ENCODE assay signal across 8 cellular contexts in genomic region chr1:16440480-16441311, GRCh38. TPM values are rescaled to one million over a fixed set of nuclear protein-coding genes. Genes with fewer than 3 reads are reported as not detected.
DNase-seq lines count a peak whose midpoint lies in the region; ATAC-seq and TF ChIP-seq lines count a peak whose summit lies in the region.

A gene with protein sequence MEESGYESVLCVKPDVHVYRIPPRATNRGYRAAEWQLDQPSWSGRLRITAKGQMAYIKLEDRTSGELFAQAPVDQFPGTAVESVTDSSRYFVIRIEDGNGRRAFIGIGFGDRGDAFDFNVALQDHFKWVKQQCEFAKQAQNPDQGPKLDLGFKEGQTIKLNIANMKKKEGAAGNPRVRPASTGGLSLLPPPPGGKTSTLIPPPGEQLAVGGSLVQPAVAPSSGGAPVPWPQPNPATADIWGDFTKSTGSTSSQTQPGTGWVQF (plus strand): TSS chr1:16440724. CDS start chr1:16440762, 38 bp downstream.

- peaks cover 2% of the 10 kb centered on the region for H3K4me1 ChIP-seq in ovary (ENCODE audit: insufficient read depth)
- H3K4me1 ChIP-seq in thymus (ENCODE audit: control insufficient read depth, insufficient read depth, low read length) = peaks cover 9% of the 10 kb centered on the region

- H3K27ac ChIP-seq in SU-DHL-6 (ENCODE audit: low read depth, low read length) (peak within 1 kb of the TSS; percentile 56), ovary (peak within 1 kb of the TSS; percentile 15 to 65), thymus (ENCODE audit: low read depth) (peak within 1 kb of the TSS; percentile 91)

- peak within 1 kb of the TSS; percentile 76 for H3K27ac Mint-ChIP-seq in activated naive CD8-positive, alpha-beta T cell treated with anti-CD3 and anti-CD28 coated beads, Interleukin-2, amount 10 ng/mL, durations not matched to agents 7 days and 5 days

- no peaks in the 10 kb centered on the region for H3K27me3 Mint-ChIP-seq in activated naive CD8-positive, alpha-beta T cell treated with anti-CD3 and anti-CD28 coated beads, Interleukin-2, amount 10 ng/mL, durations not matched to agents 7 days and 5 days

- peaks cover 12% of the 10 kb centered on the region for H3K36me3 Mint-ChIP-seq in activated naive CD8-positive, alpha-beta T cell treated with anti-CD3 and anti-CD28 coated beads, Interleukin-2, amount 10 ng/mL, durations not matched to agents 7 days and 5 days

- POLR2A ChIA-PET in activated naive CD8-positive, alpha-beta T cell treated with anti-CD3 and anti-CD28 coated beads, Interleukin-2, amount 10 ng/mL, durations not matched to agents 7 days and 5 days (lab: Charles Lee) = interaction anchor here (0.6 to 2.8 kb wide), 13 partner anchors 10 to 464 kb away, joined by 3 to 28 read pairs (median 4); partner anchors contain the start of genes FBXO42, RNU1-1 and SZRD1

- ATAC-seq in HG02642 (IDR thresholded peaks at IDR 0.05; ENCODE audit: poor library complexity, unreplicated experiment) (peak; percentile 91), Right ventricle myocardium inferior (peak; percentile 96)
- peak; percentile 89 for ATAC-seq in activated naive CD8-positive, alpha-beta T cell treated with anti-CD3 and anti-CD28 coated beads, Interleukin-2, amount 10 ng/mL, durations not matched to agents 7 days and 5 days (ENCODE audit: low read depth)

- DNase-seq in NCI-H1417 (lab: John Stamatoyannopoulos, UW) = peak; percentile 89 to 93 (median 91)
- DNase-seq in activated naive CD8-positive, alpha-beta T cell treated with anti-CD3 and anti-CD28 coated beads, Interleukin-2, amount 10 ng/mL, durations not matched to agents 7 days and 5 days = peak; percentile 96
- DNase-seq in Right ventricle myocardium inferior (ENCODE audit: missing footprints) = peak; percentile 97
- peak; percentile 92 to 97 (median 94) for DNase-seq in ovary

- no peak for TF ChIP-seq EP300 in ovary (IDR thresholded peaks at IDR 0.05)

- H3K4me2 ChIP-seq in SU-DHL-6 (ENCODE audit: low read depth, low read length, poor library complexity, severe bottlenecking) = peak within 1 kb of the TSS; percentile 89

- TF ChIP-seq CTCF in SU-DHL-6 (IDR thresholded peaks at IDR 0.05; ENCODE audit: insufficient read depth, low read length, poor library complexity, severe bottlenecking) (peak; percentile 55), ovary (IDR thresholded peaks at IDR 0.05) (peak; percentile 91 to 97 (median 95))

- H3K36me3 ChIP-seq in SU-DHL-6 (ENCODE audit: low read length) (no peaks in the 10 kb centered on the region), ovary (no peaks in the 10 kb centered on the region), thymus (ENCODE audit: control insufficient read depth, insufficient read depth) (peaks cover 22% of the 10 kb centered on the region)

- no peaks in the 10 kb centered on the region for H3K9me3 ChIP-seq in SU-DHL-6 (ENCODE audit: insufficient read depth, low read length)
- H3K9me3 ChIP-seq in ovary = no peaks in the 10 kb centered on the region
- no peaks in the 10 kb centered on the region for H3K9me3 ChIP-seq in thymus (ENCODE audit: control insufficient read depth)

- peak within 1 kb of the TSS; percentile 86 for H3K4me3 Mint-ChIP-seq in activated naive CD8-positive, alpha-beta T cell treated with anti-CD3 and anti-CD28 coated beads, Interleukin-2, amount 10 ng/mL, durations not matched to agents 7 days and 5 days

- H3K9ac ChIP-seq in SU-DHL-6 (ENCODE audit: low read length) = peak within 1 kb of the TSS; percentile 98

- H3K4me3 ChIP-seq in SU-DHL-6 (ENCODE audit: insufficient read depth, low read length, poor library complexity, severe bottlenecking) (peak within 1 kb of the TSS; percentile 98), ovary (peak within 1 kb of the TSS; percentile 67), thymus (ENCODE audit: low read length) (peak within 1 kb of the TSS; percentile 84)

- H3K9me2 ChIP-seq in SU-DHL-6 (replicated peaks; ENCODE audit: insufficient read depth, low read length) = no peaks in the 10 kb centered on the region

- intact Hi-C loops in Right ventricle myocardium inferior (cut with DNase I) (loop anchor here (1.0 kb wide), 2 partner anchors 59 to 73 kb away; partner anchors contain the start of gene SZRD1), ovary (cut with DNase I) (loop anchor here in 1 of 4 donors (10.0 kb wide), 1 partner anchor 54 kb away; no protein-coding TSS in a partner anchor)

- WGBS in ovary, 3 donors = 0% methylated on average over 63 to 70 of the region's 70 CpGs
- WGBS in thymus = under 1% methylated on average over 70 of the region's 70 CpGs

- no peaks in the 10 kb centered on the region for H3F3A ChIP-seq in SU-DHL-6 (ENCODE audit: insufficient read depth)

- peak; percentile 95 for TF ChIP-seq POLR2A in GM10847 (IDR thresholded peaks at IDR 0.05; ENCODE audit: extremely low read depth, insufficient read length)
- peak; percentile 20 for TF ChIP-seq POLR2A in ovary (IDR thresholded peaks at IDR 0.05)

- no peaks in the 10 kb centered on the region for H4K20me1 ChIP-seq in SU-DHL-6 (ENCODE audit: low read depth, low read length)

- peaks cover 25% of the 10 kb centered on the region for H3K4me1 Mint-ChIP-seq in activated naive CD8-positive, alpha-beta T cell treated with anti-CD3 and anti-CD28 coated beads, Interleukin-2, amount 10 ng/mL, durations not matched to agents 7 days and 5 days

- peak within 1 kb of the TSS; percentile 96 for H2AFZ ChIP-seq in SU-DHL-6 (ENCODE audit: low read depth, low read length, severe bottlenecking)

- H3K79me2 ChIP-seq in SU-DHL-6 (ENCODE audit: insufficient read depth, low read length) = peaks cover 23% of the 10 kb centered on the region

- H3K9me3 Mint-ChIP-seq in activated naive CD8-positive, alpha-beta T cell treated with anti-CD3 and anti-CD28 coated beads, Interleukin-2, amount 10 ng/mL, durations not matched to agents 7 days and 5 days = no peaks in the 10 kb centered on the region

- H3K27me3 ChIP-seq in SU-DHL-6 (ENCODE audit: low read length) (no peaks in the 10 kb centered on the region), ovary (no peaks in the 10 kb centered on the region), thymus (ENCODE audit: control insufficient read depth, insufficient read depth) (no peaks in the 10 kb centered on the region)

RNA-seq across cellular contexts. Expression of the gene that starts here (rescaled TPM):
- total RNA-seq in activated naive CD8-positive, alpha-beta T cell treated with anti-CD3 and anti-CD28 coated beads, Interleukin-2, amount 10 ng/mL, durations not matched to agents 7 days and 5 days = 100 to 1,000 TPM; 110 to 111 TPM
- 17.7 TPM for total RNA-seq in Right ventricle myocardium inferior
- 10 to 100 TPM; 36.2 to 60.4 (median 51.9) TPM for total RNA-seq in ovary
- 10 to 100 TPM; 41.0 to 59.1 TPM for polyA plus RNA-seq in ovary
- 91.7 TPM for polyA plus RNA-seq in thymus

Comparison
In these comparisons a context has a peak if more than half of its experiments do, and no peak if none do; other contexts are left out.
1. Peak in every context shown above with its lines: DNase-seq, ATAC-seq, H3K4me3 ChIP-seq and H3K27ac ChIP-seq.
2. H3K27ac ChIP-seq: peak in every context shown above with its lines; median percentile 91 in thymus; 56 in SU-DHL-6; 40 in ovary.